Comparison of ENCODE assay signal across 14 cellular contexts in genomic region chr14:93940437-93940836, GRCh38. TPM values are rescaled to one million over a fixed set of nuclear protein-coding genes. Genes with fewer than 3 reads are reported as not detected.
DNase-seq lines count a peak whose midpoint lies in the region; ATAC-seq, FAIRE-seq and TF ChIP-seq lines count a peak whose summit lies in the region.
"Had no signal": no experiment of that assay in that cellular context is flagged by ENCODE, and none has a peak within 500 bp of the region (broad histone marks: within the 10 kb centered on the region; RNA-seq: fewer than 3 reads in every experiment).

No MANE protein-coding gene starts in this region.

- no peaks in the 10 kb centered on the region for H3K36me3 Mint-ChIP-seq in activated naive CD8-positive, alpha-beta T cell
- no peaks in the 10 kb centered on the region for H3K36me3 Mint-ChIP-seq in nephron (ENCODE audit: low read depth)
- H3K36me3 Mint-ChIP-seq: WTC11 had no signal

- DNase-seq in CD1c-positive myeloid dendritic cell (ENCODE audit: extremely low spot score): peak; percentile 63
- no peak for DNase-seq in GM12892 (ENCODE audit: insufficient read length)
- no peak for DNase-seq in HUDEP-2 (lab: John Stamatoyannopoulos, UW; ENCODE audit: unreplicated experiment in 76 of 76)
- DNase-seq: activated effector memory CD4-positive, alpha-beta T cell treated with Interleukin-2 at 50 U/mL for 16 hours; EL; endodermal cell; islet precursor cell; stimulated activated CD8-positive, alpha-beta memory T cell treated with anti-CD3 and anti-CD28 coated beads, Interleukin-4, amount 100 ng/mL, for 48 hours had no signal

- H3K27me3 Mint-ChIP-seq in activated naive CD8-positive, alpha-beta T cell: peaks cover 5% of the 10 kb centered on the region
- H3K27me3 Mint-ChIP-seq in nephron (ENCODE audit: low read depth): peaks cover 67% of the 10 kb centered on the region

- peaks cover 9% of the 10 kb centered on the region for H3K4me1 Mint-ChIP-seq in activated naive CD8-positive, alpha-beta T cell (ENCODE audit: low read depth)
- H3K4me1 Mint-ChIP-seq in nephron: peaks cover 30% of the 10 kb centered on the region

- ATAC-seq in GM18873 (IDR thresholded peaks at IDR 0.05; ENCODE audit: low FRiP score, unreplicated experiment) (no peak), GM18861 (IDR thresholded peaks at IDR 0.05; ENCODE audit: unreplicated experiment) (no peak)

- no peaks in the 10 kb centered on the region for H3K9me3 Mint-ChIP-seq in activated naive CD8-positive, alpha-beta T cell (ENCODE audit: low read depth)
- no peaks in the 10 kb centered on the region for H3K9me3 Mint-ChIP-seq in nephron
- H3K9me3 Mint-ChIP-seq: endodermal cell, WTC11 had no signal

- peak; percentile 61 for FAIRE-seq in GM12892 (lab: Jason Lieb, UNC)
- FAIRE-seq: urothelium cell line had no signal

- no peak overlapping the region for H3K4me3 Mint-ChIP-seq in activated naive CD8-positive, alpha-beta T cell
- peak overlapping the region; percentile 4 to 45 (median 37) for H3K4me3 Mint-ChIP-seq in nephron
- H3K4me3 Mint-ChIP-seq: endodermal cell, WTC11 had no signal

- peak overlapping the region; percentile 89 for H3K27ac Mint-ChIP-seq in activated naive CD8-positive, alpha-beta T cell
- H3K27ac Mint-ChIP-seq in nephron: no peak overlapping the region
- H3K27ac Mint-ChIP-seq: endodermal cell, WTC11 had no signal

- TF ChIP-seq CTCF in nephron (IDR thresholded peaks at IDR 0.05; ENCODE audit: unreplicated experiment in 3 of 3): no peak

- TF ChIP-seq POLR2A in GM12892 (IDR thresholded peaks at IDR 0.05; ENCODE audit: low read depth, low read length): no peak

RNA-seq across cellular contexts. Expression of gene FAM181A, which starts 13.3 kb away (rescaled TPM):
- not detected for polyA plus RNA-seq in GM12892 (2012; ENCODE audit: missing spikeins)

RNA-seq across cellular contexts. Expression of gene ASB2, which starts 35.9 kb away (rescaled TPM):
- polyA plus RNA-seq in GM12892 (2012; ENCODE audit: missing spikeins): 25.2 TPM

RNA-seq across cellular contexts. Expression of gene CCDC197, which starts 56.7 kb away (rescaled TPM):
- not detected for polyA plus RNA-seq in GM12892 (2012; ENCODE audit: missing spikeins)
